1 cellular context compared by ENCODE assay signal in genomic region chr13:49300716-49301589, GRCh38.
TF ChIP-seq lines count a peak whose summit lies in the region.

No MANE protein-coding gene starts in this region.

TF ChIP-seq in K562, 482 proteins besides CTCF, POLR2A, EP300 and RAD21 (continued from another document):
- TF ChIP-seq, protein P1, sequence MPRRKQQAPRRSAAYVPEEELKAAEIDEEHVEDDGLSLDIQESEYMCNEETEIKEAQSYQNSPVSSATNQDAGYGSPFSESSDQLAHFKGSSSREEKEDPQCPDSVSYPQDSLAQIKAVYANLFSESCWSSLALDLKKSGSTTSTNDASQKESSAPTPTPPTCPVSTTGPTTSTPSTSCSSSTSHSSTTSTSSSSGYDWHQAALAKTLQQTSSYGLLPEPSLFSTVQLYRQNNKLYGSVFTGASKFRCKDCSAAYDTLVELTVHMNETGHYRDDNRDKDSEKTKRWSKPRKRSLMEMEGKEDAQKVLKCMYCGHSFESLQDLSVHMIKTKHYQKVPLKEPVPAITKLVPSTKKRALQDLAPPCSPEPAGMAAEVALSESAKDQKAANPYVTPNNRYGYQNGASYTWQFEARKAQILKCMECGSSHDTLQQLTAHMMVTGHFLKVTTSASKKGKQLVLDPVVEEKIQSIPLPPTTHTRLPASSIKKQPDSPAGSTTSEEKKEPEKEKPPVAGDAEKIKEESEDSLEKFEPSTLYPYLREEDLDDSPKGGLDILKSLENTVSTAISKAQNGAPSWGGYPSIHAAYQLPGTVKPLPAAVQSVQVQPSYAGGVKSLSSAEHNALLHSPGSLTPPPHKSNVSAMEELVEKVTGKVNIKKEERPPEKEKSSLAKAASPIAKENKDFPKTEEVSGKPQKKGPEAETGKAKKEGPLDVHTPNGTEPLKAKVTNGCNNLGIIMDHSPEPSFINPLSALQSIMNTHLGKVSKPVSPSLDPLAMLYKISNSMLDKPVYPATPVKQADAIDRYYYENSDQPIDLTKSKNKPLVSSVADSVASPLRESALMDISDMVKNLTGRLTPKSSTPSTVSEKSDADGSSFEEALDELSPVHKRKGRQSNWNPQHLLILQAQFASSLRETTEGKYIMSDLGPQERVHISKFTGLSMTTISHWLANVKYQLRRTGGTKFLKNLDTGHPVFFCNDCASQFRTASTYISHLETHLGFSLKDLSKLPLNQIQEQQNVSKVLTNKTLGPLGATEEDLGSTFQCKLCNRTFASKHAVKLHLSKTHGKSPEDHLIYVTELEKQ (CRISPR knock-in tag; IDR thresholded peaks at IDR 0.05): no peak
- TF ChIP-seq HMG20B (CRISPR knock-in tag; IDR thresholded peaks at IDR 0.05): no peak
- TF ChIP-seq, protein P2, sequence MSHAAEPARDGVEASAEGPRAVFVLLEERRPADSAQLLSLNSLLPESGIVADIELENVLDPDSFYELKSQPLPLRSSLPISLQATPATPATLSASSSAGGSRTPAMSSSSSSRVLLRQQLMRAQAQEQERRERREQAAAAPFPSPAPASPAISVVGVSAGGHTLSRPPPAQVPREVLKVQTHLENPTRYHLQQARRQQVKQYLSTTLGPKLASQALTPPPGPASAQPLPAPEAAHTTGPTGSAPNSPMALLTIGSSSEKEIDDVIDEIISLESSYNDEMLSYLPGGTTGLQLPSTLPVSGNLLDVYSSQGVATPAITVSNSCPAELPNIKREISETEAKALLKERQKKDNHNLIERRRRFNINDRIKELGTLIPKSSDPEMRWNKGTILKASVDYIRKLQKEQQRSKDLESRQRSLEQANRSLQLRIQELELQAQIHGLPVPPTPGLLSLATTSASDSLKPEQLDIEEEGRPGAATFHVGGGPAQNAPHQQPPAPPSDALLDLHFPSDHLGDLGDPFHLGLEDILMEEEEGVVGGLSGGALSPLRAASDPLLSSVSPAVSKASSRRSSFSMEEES (CRISPR knock-in tag; IDR thresholded peaks at IDR 0.05): no peak
- 0 out of 2 replicates have a peak, but pooled peaks have one; percentile 21 for TF ChIP-seq TOE1 (IDR thresholded peaks at IDR 0.05; ENCODE audit: borderline replicate concordance)
- TF ChIP-seq TOE1 (CRISPR knock-in tag; IDR thresholded peaks at IDR 0.05; ENCODE audit: borderline replicate concordance, low read depth): no peak
